ENCODE assay signal across 31 cellular contexts in the genomic region with DNA sequence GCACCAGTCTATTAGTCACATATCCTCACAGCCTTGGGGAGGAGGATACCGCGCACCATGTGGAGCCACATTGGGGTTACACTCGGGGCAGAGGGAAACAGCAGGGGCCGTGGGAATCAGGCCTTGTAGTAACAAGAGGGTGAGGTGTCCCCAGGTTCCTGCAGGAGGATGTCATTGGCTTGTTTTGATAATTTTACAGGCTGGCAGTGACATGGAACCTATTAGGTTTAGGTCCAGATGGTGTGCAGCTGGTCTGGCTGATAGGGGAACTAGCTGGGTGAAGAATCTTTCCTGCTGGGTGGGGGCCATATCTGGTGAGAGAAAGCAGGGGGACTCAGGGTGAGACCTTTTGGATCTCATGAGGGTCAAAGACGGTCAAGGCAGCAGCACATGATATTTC. TPM values are rescaled to one million over a fixed set of nuclear protein-coding genes. Genes with fewer than 3 reads are reported as not detected.
DNase-seq lines count a peak whose midpoint lies in the region; ATAC-seq, FAIRE-seq and TF ChIP-seq lines count a peak whose summit lies in the region.
"Had no signal": no experiment of that assay in that cellular context is flagged by ENCODE, and none has a peak within 500 bp of the region (broad histone marks: within the 10 kb centered on the region; RNA-seq: fewer than 3 reads in every experiment).

No MANE protein-coding gene starts in this region.

- FAIRE-seq in K562 (lab: Jason Lieb, UNC), result no peak
- FAIRE-seq: HepG2, kidney, small intestine had no signal

- H3K36me3 ChIP-seq in K562 (ENCODE audit: control insufficient read depth, insufficient read depth, low read length), result no peaks in the 10 kb centered on the region
- H3K36me3 ChIP-seq: adrenal gland, ovary had no signal

- WGBS in K562 (ENCODE audit: insufficient coverage, low coverage, missing lambda C conversion rate), result 6% methylated on average over 5 of the region's 5 CpGs
- 76 to 83% methylated on average over 5 of the region's 5 CpGs for WGBS in lower leg skin, 2 donors

- H3K9me1 ChIP-seq in K562 (ENCODE audit: control insufficient read depth, insufficient read depth, low read length), result no peaks in the 10 kb centered on the region

- no peaks in the 10 kb centered on the region for H4K20me1 ChIP-seq in K562 (replicated peaks; ENCODE audit: control insufficient read depth, insufficient read depth, low read length)

- TF ChIP-seq POLR2A in K562 (conservative IDR thresholded peaks at IDR 0.05) (no peak), lower leg skin (IDR thresholded peaks at IDR 0.05) (no peak)

- H3K4me1 Mint-ChIP-seq in stimulated activated memory B cell treated with anti-CD40 and anti-IgM and Interleukin-4, amounts not matched to agents 10 μg/mL and 1 μg/mL and 100 μg/mL, for 72 hours, result peaks cover 31% of the 10 kb centered on the region
- H3K4me1 Mint-ChIP-seq: activated CD8-positive, alpha-beta memory T cell treated with anti-CD3 and anti-CD28 coated beads, Interleukin-2, amount 10 ng/mL, durations not matched to agents 7 days and 5 days; brain; nephron; WTC11 had no signal

- BruUV-seq in K562 (replicated peaks; lab: Mats Ljungman, UMichigan), result no TSS peak

- DNase-seq in HFF-Myc (ENCODE audit: extremely low read depth, low read depth) (peak; percentile 24), NCI-H524 treated with DMSO at 0.1 percent for 48 hours (lab: John Stamatoyannopoulos, UW) (peak; percentile 51), K562 (ENCODE audit: extremely low read depth in 1 of 4, low spot score in 3 of 4) (no peak), HEK293T (ENCODE audit: extremely low spot score) (no peak), lower leg skin (ENCODE audit: low spot score in 2 of 2) (no peak)
- DNase-seq: activated CD4-positive, alpha-beta T cell treated with anti-CD3 and anti-CD28 coated beads, Interleukin-2, amount 50 U/mL, for 1 hour; activated CD8-positive, alpha-beta memory T cell treated with anti-CD3 and anti-CD28 coated beads, Interleukin-2, amount 10 ng/mL, durations not matched to agents 7 days and 5 days; activated naive CD4-positive, alpha-beta T cell treated with anti-CD3 and anti-CD28 coated beads for 36 hours; activated T-cell treated with anti-CD3 and anti-CD28 coated beads, Interleukin-2, amount 50 U/mL, for 48 hours; adrenal gland; effector CD4-positive, alpha-beta T cell; GOT3; head of caudate nucleus; kidney; NCI-H1092 treated with DMSO at 0.1 percent for 48 hours; NCI-H2029; NCI-H2227 treated with DMSO at 0.1 percent for 48 hours; NCI-H774; ovary; retina; Right ventricle myocardium superior; small intestine; stimulated activated CD4-positive, alpha-beta T cell treated with anti-CD3 and anti-CD28 coated beads, Interleukin-1b, Interleukin-23, amount 100 ng/mL, for 48 hours; stimulated activated CD8-positive, alpha-beta memory T cell treated with anti-CD3 and anti-CD28 coated beads, Interleukin-4, amount 100 ng/mL, for 48 hours had no signal

- no peak for TF ChIP-seq EP300 in K562 (IDR thresholded peaks at IDR 0.05; ENCODE audit: low read length)

- CTCF ChIA-PET in K562 (lab: Yijun Ruan, JAX; ENCODE audit: low intra/inter-chr PET ratio) (no interaction called here), HEK293T (lab: Yijun Ruan, JAX) (no interaction called here)

- no peaks in the 10 kb centered on the region for H3K9me3 Mint-ChIP-seq in stimulated activated memory B cell treated with anti-CD40 and anti-IgM and Interleukin-4, amounts not matched to agents 10 μg/mL and 1 μg/mL and 100 μg/mL, for 72 hours
- H3K9me3 Mint-ChIP-seq: activated naive CD4-positive, alpha-beta T cell treated with anti-CD3 and anti-CD28 coated beads for 36 hours; brain; nephron; type B pancreatic cell had no signal

- H3K27ac ChIP-seq in K562 (ENCODE audit: extremely low read depth, low read depth, low read length), result no peak overlapping the region
- H3K27ac ChIP-seq: adrenal gland, ovary had no signal

- H3K79me2 ChIP-seq in K562 (ENCODE audit: control insufficient read depth, insufficient read depth, low read length), result no peaks in the 10 kb centered on the region

- intact Hi-C loops in K562 (cut with micrococcal nuclease), result no loop called here
- intact Hi-C loops in lower leg skin (cut with DNase I; ENCODE audit: low total_unique reads), result no loop called here

- no peak overlapping the region for H3K9ac ChIP-seq in K562 (ENCODE audit: insufficient read depth in 1 of 2, low read depth in 2 of 2, low read length in 2 of 2)

- H3K4me1 ChIP-seq in K562 (replicated peaks in 1 of 2; ENCODE audit: control insufficient read depth in 2 of 2, insufficient read depth in 2 of 2, low read length in 2 of 2), result no peaks in the 10 kb centered on the region
- H3K4me1 ChIP-seq: adrenal gland had no signal

- no peak overlapping the region for H3K4me3 ChIP-seq in HFF-Myc (replicated peaks; ENCODE audit: low read depth, low read length)
- H3K4me3 ChIP-seq in K562, result no peak overlapping the region
- H3K4me3 ChIP-seq in lower leg skin (ENCODE audit: low read depth, poor library complexity, severe bottlenecking), result no peak overlapping the region
- H3K4me3 ChIP-seq: adrenal gland, ovary had no signal

- no peak overlapping the region for H2AFZ ChIP-seq in K562 (ENCODE audit: low read depth, low read length)

- no peaks in the 10 kb centered on the region; a peak in 1 of 5 replicates for H3K27me3 ChIP-seq in K562 (ENCODE audit: control insufficient read depth in 2 of 2, insufficient read depth in 2 of 2, low read length in 2 of 2)
- H3K27me3 ChIP-seq: adrenal gland, ovary had no signal

- no peak overlapping the region for H3K4me3 Mint-ChIP-seq in stimulated activated memory B cell treated with anti-CD40 and anti-IgM and Interleukin-4, amounts not matched to agents 10 μg/mL and 1 μg/mL and 100 μg/mL, for 72 hours
- H3K4me3 Mint-ChIP-seq: activated CD8-positive, alpha-beta memory T cell treated with anti-CD3 and anti-CD28 coated beads, Interleukin-2, amount 10 ng/mL, durations not matched to agents 7 days and 5 days; activated naive CD4-positive, alpha-beta T cell treated with anti-CD3 and anti-CD28 coated beads for 36 hours; brain; nephron; type B pancreatic cell; WTC11 had no signal

- H3K9me3 ChIP-seq in K562 (replicated peaks; ENCODE audit: control insufficient read depth, insufficient read depth, low read depth, low read length), result no peaks in the 10 kb centered on the region
- H3K9me3 ChIP-seq: adrenal gland, ovary had no signal

- H3K27ac Mint-ChIP-seq in stimulated activated memory B cell treated with anti-CD40 and anti-IgM and Interleukin-4, amounts not matched to agents 10 μg/mL and 1 μg/mL and 100 μg/mL, for 72 hours, result peak overlapping the region; percentile 73
- H3K27ac Mint-ChIP-seq: activated CD8-positive, alpha-beta memory T cell treated with anti-CD3 and anti-CD28 coated beads, Interleukin-2, amount 10 ng/mL, durations not matched to agents 7 days and 5 days; activated naive CD4-positive, alpha-beta T cell treated with anti-CD3 and anti-CD28 coated beads for 36 hours; type B pancreatic cell; WTC11 had no signal

- no peak for ATAC-seq in K562
- ATAC-seq in stimulated activated memory B cell treated with anti-CD40 and anti-IgM and Interleukin-4, amounts not matched to agents 10 μg/mL and 1 μg/mL and 100 μg/mL, for 72 hours, result peak; percentile 67
- ATAC-seq in HG02852 (IDR thresholded peaks at IDR 0.05; ENCODE audit: unreplicated experiment), result no peak
- ATAC-seq: activated CD8-positive, alpha-beta memory T cell treated with anti-CD3 and anti-CD28 coated beads, Interleukin-2, amount 10 ng/mL, durations not matched to agents 7 days and 5 days; WTC11 had no signal

- TF ChIP-seq RAD21 in K562 (CRISPR knock-in tag; conservative IDR thresholded peaks at IDR 0.05 in 1 of 2, IDR thresholded peaks at IDR 0.05 in 1 of 2), result no peak

- no peaks in the 10 kb centered on the region for H3K27me3 Mint-ChIP-seq in stimulated activated memory B cell treated with anti-CD40 and anti-IgM and Interleukin-4, amounts not matched to agents 10 μg/mL and 1 μg/mL and 100 μg/mL, for 72 hours

- POLR2A ChIA-PET in K562 (lab: Yijun Ruan, JAX) (interaction anchor here (0.6 to 2.5 kb wide), 3 partner anchors 9 to 135 kb away, joined by 3 to 16 read pairs (median 9); a partner anchor contains a TSS), HEK293T (lab: Yijun Ruan, JAX) (interaction anchor here (3.0 kb wide), 1 partner anchor 10 kb away, joined by 11 read pairs; a partner anchor contains a TSS)

- no peak overlapping the region for H3K4me2 ChIP-seq in K562 (ENCODE audit: insufficient read depth, low read length)

- TF ChIP-seq CTCF in HFF-Myc (IDR thresholded peaks at IDR 0.05; ENCODE audit: low read depth, low read length, missing control alignments) (no peak), K562 (IDR thresholded peaks at IDR 0.05 in 2 of 3, conservative IDR thresholded peaks at IDR 0.05 in 1 of 3; ENCODE audit: insufficient read depth in 2 of 3, low read depth in 1 of 3, low read length in 3 of 3) (no peak), lower leg skin (IDR thresholded peaks at IDR 0.05) (no peak)

- no peaks in the 10 kb centered on the region for H3K36me3 Mint-ChIP-seq in stimulated activated memory B cell treated with anti-CD40 and anti-IgM and Interleukin-4, amounts not matched to agents 10 μg/mL and 1 μg/mL and 100 μg/mL, for 72 hours
- H3K36me3 Mint-ChIP-seq: activated CD8-positive, alpha-beta memory T cell treated with anti-CD3 and anti-CD28 coated beads, Interleukin-2, amount 10 ng/mL, durations not matched to agents 7 days and 5 days; brain; type B pancreatic cell; WTC11 had no signal

- in situ Hi-C loops in K562 (cut with MboI), result no loop called here

TF ChIP-seq in K562, 482 proteins besides CTCF, POLR2A, EP300 and RAD21 (continues in another document):
- peak; percentile 36; the same call in 1 of the 2 replicates for TF ChIP-seq TCF3 (CRISPR knock-in tag; IDR thresholded peaks at IDR 0.05)

RNA-seq across cellular contexts. Expression of a gene that starts 9.8 kb away (rescaled TPM):
- 8.8 and 37.5 TPM in 2 replicates for total RNA-seq in K562 (2011; cell fraction: chromatin; rRNA removed; ENCODE audit: low replicate concordance)
- total RNA-seq in K562 (2011; cell fraction: nucleolus; rRNA removed), result 4.5 and 5.9 TPM in 2 replicates
- 6.2 and 9.9 TPM in 2 replicates for total RNA-seq in K562 (2011; cell fraction: nucleoplasm; rRNA removed)
- total RNA-seq in K562 (2014; rRNA removed) (7.7 and 7.8 TPM in 2 replicates), K562 (2014; rRNA removed; fragmentation: Illumina TruSeq; extraction: Trizol) (10.6 and 10.7 TPM in 2 replicates), K562 (2015; rRNA removed; fragmentation: Illumina TruSeq; extraction: Trizol) (7.6 and 8.3 TPM in 2 replicates), K562 (2021) (9.6 and 10.9 TPM in 2 replicates), lower leg skin (100 to 1,000 TPM in 2 of 4 donors, 10 to 100 TPM in 2; 71.9 to 126 (median 103) TPM)
- polyA plus RNA-seq in K562 (2011; rRNA removed) (8.8 and 9.7 TPM in 2 replicates), K562 (2014; fragmentation: Illumina TruSeq; extraction: Trizol) (8.7 and 9.1 TPM in 2 replicates), K562 (2014; fragmentation: Nextera tagmentation; extraction: Ambion mirVana) (1 to 10 TPM; 1.6 to 2.1 TPM), K562 (2014; rRNA removed) (7.6 and 18.7 TPM in 2 replicates)
- 5.3 and 5.4 TPM in 2 replicates for polyA plus RNA-seq in K562 (2011; cell fraction: cytosol; rRNA removed)
- polyA plus RNA-seq in K562 (2011; cell fraction: nucleus; rRNA removed), result 14.6 and 15.6 TPM in 2 replicates
- 5.6 and 7.3 TPM in 2 replicates for polyA plus RNA-seq in K562 (2012)
- polyA minus RNA-seq in K562 (2011; rRNA and poly(A)+ RNA removed), result 8.9 and 9.9 TPM in 2 replicates
- polyA minus RNA-seq in K562 (2011; cell fraction: cytosol; rRNA and poly(A)+ RNA removed), result 5.5 and 6.5 TPM in 2 replicates
- 11.2 and 14.4 TPM in 2 replicates for polyA minus RNA-seq in K562 (2011; cell fraction: nucleus; rRNA and poly(A)+ RNA removed)

Comparison
In these comparisons a context has a peak if more than half of its experiments do, and no peak if none do; other contexts are left out.
1. DNase-seq: peak in HFF-Myc (single experiment) and NCI-H524 treated with DMSO at 0.1 percent for 48 hours (single experiment); none in K562 (0 of 4), HEK293T (single experiment) and lower leg skin (0 of 2).